14 cellular contexts compared by ENCODE assay signal in the genomic region with DNA sequence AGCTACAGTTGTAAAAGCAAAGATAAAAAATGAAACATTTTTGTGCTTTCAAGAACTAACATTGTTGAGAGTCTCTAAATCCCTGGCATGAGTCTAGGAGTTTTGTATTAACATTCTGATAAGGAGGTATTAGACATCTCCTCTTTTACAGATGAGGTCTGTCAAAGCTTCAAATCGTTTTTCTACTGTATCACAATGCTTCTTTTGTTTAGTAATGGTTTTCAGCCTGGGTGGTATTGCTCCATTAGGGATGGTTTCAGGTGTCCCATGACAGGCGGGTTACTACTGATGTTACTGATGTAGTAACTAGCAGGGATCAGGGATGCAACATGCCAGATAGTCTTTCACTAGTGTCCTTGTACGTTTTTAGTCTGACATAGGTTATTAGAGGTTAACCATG. TPM values are rescaled to one million over a fixed set of nuclear protein-coding genes. Genes with fewer than 3 reads are reported as not detected.
A peak's percentile ranks its signal among the peaks of the same experiment; 100 is the strongest.
DNase-seq lines count a peak whose midpoint lies in the region; ATAC-seq and TF ChIP-seq lines count a peak whose summit lies in the region.
"Had no signal": no experiment of that assay in that cellular context is flagged by ENCODE, and none has a peak within 500 bp of the region (broad histone marks: within the 10 kb centered on the region; RNA-seq: fewer than 3 reads in every experiment).

No MANE protein-coding gene starts in this region.

- H3K27me3 ChIP-seq in iPS-20b (ENCODE audit: insufficient read depth, low read length) (no peaks in the 10 kb centered on the region), prostate gland (replicated peaks; ENCODE audit: insufficient read depth) (no peaks in the 10 kb centered on the region)

- H3K4me1 ChIP-seq in iPS-20b (ENCODE audit: insufficient read depth, low read length) (peaks cover 39% of the 10 kb centered on the region), prostate gland (replicated peaks) (no peaks in the 10 kb centered on the region)

- TF ChIP-seq POLR2A in prostate gland (IDR thresholded peaks at IDR 0.05) = no peak

- no peak for TF ChIP-seq CTCF in WTC11 (IDR thresholded peaks at IDR 0.05)
- no peak for TF ChIP-seq CTCF in GM20000 (IDR thresholded peaks at IDR 0.05; ENCODE audit: extremely low read depth, missing control alignments)
- TF ChIP-seq CTCF in prostate gland (IDR thresholded peaks at IDR 0.05) = no peak

- H3K9me3 Mint-ChIP-seq in WTC11 = no peaks in the 10 kb centered on the region
- H3K9me3 Mint-ChIP-seq: activated CD8-positive, alpha-beta T cell treated with anti-CD3 and anti-CD28 coated beads for 36 hours; natural killer cell had no signal

- intact Hi-C loops in prostate gland (cut with DNase I) = no loop called here

- H3K4me3 ChIP-seq in iPS-20b (ENCODE audit: low read length) (peak overlapping the region; percentile 46; the same call in 1 of the 2 replicates), prostate gland (no peak overlapping the region)

- POLR2A ChIA-PET in WTC11 (lab: Charles Lee) = interaction anchor here (1.1 kb wide), 1 partner anchor 27 kb away, joined by 3 read pairs; the partner anchor contains the start of gene STAM

- no peaks in the 10 kb centered on the region for H3K27me3 Mint-ChIP-seq in WTC11 (ENCODE audit: low read depth)
- H3K27me3 Mint-ChIP-seq: activated CD8-positive, alpha-beta T cell treated with anti-CD3 and anti-CD28 coated beads for 36 hours had no signal

- H3K27ac Mint-ChIP-seq in WTC11 = peak overlapping the region; percentile 86
- H3K27ac Mint-ChIP-seq: activated CD8-positive, alpha-beta T cell treated with anti-CD3 and anti-CD28 coated beads for 36 hours had no signal

- H3K4me1 Mint-ChIP-seq in WTC11 = peaks cover 70% of the 10 kb centered on the region

- H3K4me3 Mint-ChIP-seq in WTC11 = peak overlapping the region; percentile 40
- H3K4me3 Mint-ChIP-seq: activated CD8-positive, alpha-beta T cell treated with anti-CD3 and anti-CD28 coated beads for 36 hours had no signal

- no peak overlapping the region for H3K9ac ChIP-seq in iPS-20b (ENCODE audit: low read depth, low read length)

- CTCF ChIA-PET in WTC11 (lab: Charles Lee) = interaction anchor here (3.4 kb wide), 1 partner anchor 27 kb away, joined by 10 read pairs; the partner anchor contains the start of gene STAM

- no peaks in the 10 kb centered on the region for H3K36me3 Mint-ChIP-seq in WTC11
- H3K36me3 Mint-ChIP-seq: natural killer cell had no signal

- DNase-seq in A172 (ENCODE audit: low spot score) (peak; percentile 37), HuH-7 (ENCODE audit: low spot score) (peak; percentile 25), WTC11 (ENCODE audit: low spot score) (no peak), NCI-H1048 (lab: John Stamatoyannopoulos, UW) (no peak), GM20000 (ENCODE audit: low spot score) (no peak), prostate gland (ENCODE audit: low spot score) (no peak)
- DNase-seq: ACHN; activated CD8-positive, alpha-beta T cell treated with anti-CD3 and anti-CD28 coated beads for 36 hours; amygdala; natural killer cell; NCI-H1930 had no signal

- ATAC-seq in WTC11 (peak; percentile 52), HG03439 (IDR thresholded peaks at IDR 0.05; ENCODE audit: unreplicated experiment) (no peak)
- ATAC-seq: activated CD8-positive, alpha-beta T cell treated with anti-CD3 and anti-CD28 coated beads for 36 hours; natural killer cell; Right ventricle myocardium inferior had no signal

- H3K9me3 ChIP-seq in iPS-20b (ENCODE audit: insufficient read depth, low read depth, low read length) (no peaks in the 10 kb centered on the region), prostate gland (no peaks in the 10 kb centered on the region)

- no peak overlapping the region for H3K27ac ChIP-seq in iPS-20b (ENCODE audit: low read length)
- no peak overlapping the region for H3K27ac ChIP-seq in prostate gland

- 47% methylated on average over 3 of the region's 3 CpGs for WGBS in prostate gland

- H3K36me3 ChIP-seq in iPS-20b (ENCODE audit: insufficient read depth, low read depth, low read length) = no peaks in the 10 kb centered on the region
- no peaks in the 10 kb centered on the region for H3K36me3 ChIP-seq in prostate gland

TF ChIP-seq in WTC11, 78 proteins besides CTCF, POLR2A, EP300 and RAD21:
- no peak for TF ChIP-seq IRF2 (CRISPR knock-in tag; IDR thresholded peaks at IDR 0.05; ENCODE audit: borderline replicate concordance, low read depth)
- no peak for TF ChIP-seq SMAD4 (CRISPR knock-in tag; IDR thresholded peaks at IDR 0.05)
- TF ChIP-seq AFF4 (CRISPR knock-in tag; IDR thresholded peaks at IDR 0.05; ENCODE audit: borderline replicate concordance) = no peak
- no peak for TF ChIP-seq SMAD3 (CRISPR knock-in tag; IDR thresholded peaks at IDR 0.05; ENCODE audit: borderline replicate concordance)
- no peak for TF ChIP-seq ESRRA (CRISPR knock-in tag; IDR thresholded peaks at IDR 0.05; ENCODE audit: borderline replicate concordance)
- no peak for TF ChIP-seq TEAD4 (CRISPR knock-in tag; IDR thresholded peaks at IDR 0.05)

RNA-seq across cellular contexts. Expression of gene STAM, which starts 27.4 kb away (rescaled TPM):
- total RNA-seq in A172 (2014; rRNA removed; shearing (Covaris generic)) = 82.7 and 115 TPM in 2 replicates
- total RNA-seq in WTC11 (2021) (20.7 to 24.2 TPM (median 22.9 TPM) in 3 replicates), prostate gland (10 to 100 TPM; 18.2 to 40.0 TPM)

RNA-seq across cellular contexts. Expression of gene HACD1, which starts 54.1 kb away (rescaled TPM):
- total RNA-seq in A172 (2014; rRNA removed; shearing (Covaris generic)) = 109 and 157 TPM in 2 replicates
- total RNA-seq in WTC11 (2021) (18.6 to 23.2 TPM (median 21.2 TPM) in 3 replicates), prostate gland (10 to 100 TPM; 12.1 to 35.3 TPM)

Comparison
In these comparisons a context has a peak if more than half of its experiments do, and no peak if none do; other contexts are left out.
1. DNase-seq: peak in A172 (single experiment) and HuH-7 (single experiment); none in WTC11 (single experiment), NCI-H1048 (single experiment), GM20000 (single experiment) and prostate gland (single experiment).